Comparison of ENCODE assay signal across 22 cellular contexts in the genomic region with DNA sequence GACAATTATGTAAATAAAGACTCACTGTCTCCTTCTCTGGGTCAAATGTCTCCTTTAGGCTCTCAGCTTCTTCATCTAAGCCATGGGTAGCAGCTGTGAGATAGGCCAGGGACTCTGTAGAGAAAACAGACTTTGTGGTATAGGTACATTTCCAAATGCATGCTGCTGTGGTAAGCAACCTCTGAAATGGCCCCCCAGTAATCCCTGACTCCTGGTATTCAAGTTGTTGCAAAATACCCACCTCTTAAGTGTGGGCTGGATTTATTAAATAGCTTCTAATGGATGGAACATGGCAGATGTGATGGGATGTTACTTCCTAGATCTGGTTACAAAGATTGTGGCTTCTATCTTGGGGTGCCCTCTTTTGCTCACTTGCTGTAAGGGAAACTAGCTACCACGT.
"Had no signal": no experiment of that assay in that cellular context is flagged by ENCODE, and none has a peak within 500 bp of the region (broad histone marks: within the 10 kb centered on the region; RNA-seq: fewer than 3 reads in every experiment).

No MANE protein-coding gene starts in this region.

- H3K27me3 ChIP-seq: colonic mucosa, esophagus muscularis mucosa, neural progenitor cell, right lobe of liver, transverse colon, upper lobe of right lung, uterus had no signal

- H3K27ac ChIP-seq: colonic mucosa, esophagus muscularis mucosa, neural progenitor cell, parathyroid adenoma, right lobe of liver, transverse colon, upper lobe of right lung, uterus had no signal

- H3K9me3 Mint-ChIP-seq: dendritic cell treated with granulocyte-macrophage colony-stimulating factor and Interleukin-4, amounts not matched to agents 40 ng/mL and 50 ng/mL, for 4 days; immature natural killer cell; nephron; neural progenitor cell; stimulated activated memory B cell treated with anti-CD40 and anti-IgM and Interleukin-4, amounts not matched to agents 10 μg/mL and 1 μg/mL and 100 μg/mL, for 72 hours had no signal

- H3K27ac Mint-ChIP-seq: dendritic cell treated with granulocyte-macrophage colony-stimulating factor and Interleukin-4, amounts not matched to agents 40 ng/mL and 50 ng/mL, for 4 days; immature natural killer cell; nephron; neural progenitor cell; progenitor cell of endocrine pancreas had no signal

- H3K4me3 ChIP-seq: colonic mucosa, esophagus muscularis mucosa, neural progenitor cell, right lobe of liver, transverse colon, upper lobe of right lung, uterus had no signal

- H3K4me1 Mint-ChIP-seq: immature natural killer cell; nephron; neural progenitor cell; stimulated activated memory B cell treated with anti-CD40 and anti-IgM and Interleukin-4, amounts not matched to agents 10 μg/mL and 1 μg/mL and 100 μg/mL, for 72 hours had no signal

- H3K27me3 Mint-ChIP-seq: dendritic cell treated with granulocyte-macrophage colony-stimulating factor and Interleukin-4, amounts not matched to agents 40 ng/mL and 50 ng/mL, for 4 days; naive thymus-derived CD4-positive, alpha-beta T cell; progenitor cell of endocrine pancreas; stimulated activated memory B cell treated with anti-CD40 and anti-IgM and Interleukin-4, amounts not matched to agents 10 μg/mL and 1 μg/mL and 100 μg/mL, for 72 hours had no signal

- DNase-seq: cerebellar nuclear complex; colonic mucosa; effector memory CD4-positive, alpha-beta T cell; hypothalamus; immature natural killer cell; mesenchymal stem cell; midbrain; naive thymus-derived CD4-positive, alpha-beta T cell; right lobe of liver; stimulated activated CD4-positive, alpha-beta T cell treated with anti-CD3 and anti-CD28 coated beads, Interleukin-4, amount 100 ng/mL, for 4 hours; stimulated activated naive CD8-positive, alpha-beta T cell treated with anti-CD3 and anti-CD28 coated beads, Interleukin-15, Interleukin-2, amounts not matched to agents 100 U/mL and 50 U/mL, for 24 hours; transverse colon; upper lobe of right lung; uterus had no signal

- H3K9me3 ChIP-seq: colonic mucosa, esophagus muscularis mucosa, right lobe of liver, transverse colon, upper lobe of right lung, uterus had no signal

- H3K9ac ChIP-seq: neural progenitor cell, parathyroid adenoma had no signal

- H3K4me3 Mint-ChIP-seq: dendritic cell treated with granulocyte-macrophage colony-stimulating factor and Interleukin-4, amounts not matched to agents 40 ng/mL and 50 ng/mL, for 4 days; immature natural killer cell; naive thymus-derived CD4-positive, alpha-beta T cell; nephron; neural progenitor cell; stimulated activated memory B cell treated with anti-CD40 and anti-IgM and Interleukin-4, amounts not matched to agents 10 μg/mL and 1 μg/mL and 100 μg/mL, for 72 hours had no signal

- H3K4me1 ChIP-seq: colonic mucosa, neural progenitor cell, parathyroid adenoma, transverse colon, upper lobe of right lung, uterus had no signal

- ATAC-seq: left lobe of liver; naive thymus-derived CD4-positive, alpha-beta T cell; right lobe of liver; stimulated activated memory B cell treated with anti-CD40 and anti-IgM and Interleukin-4, amounts not matched to agents 10 μg/mL and 1 μg/mL and 100 μg/mL, for 72 hours; stimulated activated naive CD8-positive, alpha-beta T cell treated with anti-CD3 and anti-CD28 coated beads, Interleukin-15, Interleukin-2, amounts not matched to agents 100 U/mL and 50 U/mL, for 24 hours; upper lobe of right lung had no signal
